In genomic region chr9:119298076-119298853, GRCh38 we compare ENCODE assay signal across 11 cellular contexts.
DNase-seq lines count a peak whose midpoint lies in the region; ATAC-seq and TF ChIP-seq lines count a peak whose summit lies in the region.
"Had no signal": no experiment of that assay in that cellular context is flagged by ENCODE, and none has a peak within 500 bp of the region (broad histone marks: within the 10 kb centered on the region; RNA-seq: fewer than 3 reads in every experiment).

No MANE protein-coding gene starts in this region.

- 0 out of 2 replicates have a peak overlapping the region, but pooled peaks have one; percentile 10 for H3K4me3 ChIP-seq in iPS-18c (ENCODE audit: insufficient read depth, low read depth, low read length)
- no peak overlapping the region for H3K4me3 ChIP-seq in CD8-positive, alpha-beta T cell (ENCODE audit: low read depth, low read length)
- H3K4me3 ChIP-seq: tibial artery had no signal

- H3K9me3 ChIP-seq in iPS-18c (ENCODE audit: control insufficient read depth, insufficient read depth, low read length), result no peaks in the 10 kb centered on the region
- H3K9me3 ChIP-seq in CD8-positive, alpha-beta T cell (ENCODE audit: low read length), result no peaks in the 10 kb centered on the region
- H3K9me3 ChIP-seq: tibial artery had no signal

- H3K36me3 Mint-ChIP-seq in T-helper 2 cell treated with Interferon-gamma antibody and Interleukin-4, amounts not matched to agents 5 μg/mL and 100 μg/mL, for 36 hours (ENCODE audit: low read depth), result no peaks in the 10 kb centered on the region
- H3K36me3 Mint-ChIP-seq in CD8-positive, alpha-beta T cell, result no peaks in the 10 kb centered on the region

- no peak for DNase-seq in NCI-H2081 (lab: John Stamatoyannopoulos, UW)
- DNase-seq in T-helper 2 cell treated with Interferon-gamma antibody and Interleukin-4, amounts not matched to agents 5 μg/mL and 100 μg/mL, for 36 hours (ENCODE audit: low spot score), result no peak
- no peak for DNase-seq in stimulated activated CD8-positive, alpha-beta memory T cell treated with anti-CD3 and anti-CD28 coated beads, Interleukin-4, amount 100 ng/mL, for 48 hours
- no peak for DNase-seq in CD8-positive, alpha-beta T cell
- DNase-seq: left cardiac atrium, T-helper 2 cell, tibial artery had no signal

- no peak for TF ChIP-seq CTCF in CD8-positive, alpha-beta T cell (IDR thresholded peaks at IDR 0.05)

- peak; percentile 92 for ATAC-seq in GM19324 (IDR thresholded peaks at IDR 0.05; ENCODE audit: low FRiP score, unreplicated experiment)
- ATAC-seq in HG02623 (IDR thresholded peaks at IDR 0.05; ENCODE audit: unreplicated experiment), result peak; percentile 89
- ATAC-seq in HG03469 (IDR thresholded peaks at IDR 0.05; ENCODE audit: unreplicated experiment), result peak; percentile 94
- no peak for ATAC-seq in CD8-positive, alpha-beta T cell
- ATAC-seq: left cardiac atrium had no signal

- H3K27ac Mint-ChIP-seq in T-helper 2 cell treated with Interferon-gamma antibody and Interleukin-4, amounts not matched to agents 5 μg/mL and 100 μg/mL, for 36 hours, result no peak overlapping the region
- no peak overlapping the region for H3K27ac Mint-ChIP-seq in CD8-positive, alpha-beta T cell

- CTCF ChIA-PET in CD8-positive, alpha-beta T cell (lab: Charles Lee), result no interaction called here

- POLR2A ChIA-PET in CD8-positive, alpha-beta T cell (lab: Charles Lee), result no interaction called here

- H3K4me1 Mint-ChIP-seq in T-helper 2 cell treated with Interferon-gamma antibody and Interleukin-4, amounts not matched to agents 5 μg/mL and 100 μg/mL, for 36 hours (ENCODE audit: low read depth), result no peaks in the 10 kb centered on the region
- H3K4me1 Mint-ChIP-seq in CD8-positive, alpha-beta T cell (ENCODE audit: low read depth), result no peaks in the 10 kb centered on the region

- H3K4me3 Mint-ChIP-seq in T-helper 2 cell treated with Interferon-gamma antibody and Interleukin-4, amounts not matched to agents 5 μg/mL and 100 μg/mL, for 36 hours, result no peak overlapping the region
- no peak overlapping the region for H3K4me3 Mint-ChIP-seq in CD8-positive, alpha-beta T cell

- H3K4me1 ChIP-seq in CD8-positive, alpha-beta T cell (ENCODE audit: insufficient read depth, low read length), result no peaks in the 10 kb centered on the region
- H3K4me1 ChIP-seq: tibial artery had no signal

- H3K27ac ChIP-seq in CD8-positive, alpha-beta T cell (ENCODE audit: low read depth, low read length), result no peak overlapping the region
- H3K27ac ChIP-seq: tibial artery had no signal

- no peaks in the 10 kb centered on the region for H3K27me3 ChIP-seq in CD8-positive, alpha-beta T cell (ENCODE audit: insufficient read depth, low read length)
- H3K27me3 ChIP-seq: tibial artery had no signal

- intact Hi-C loops in CD8-positive, alpha-beta T cell (cut with DNase I, micrococcal nuclease), result no loop called here

- no peaks in the 10 kb centered on the region for H3K36me3 ChIP-seq in CD8-positive, alpha-beta T cell (ENCODE audit: insufficient read depth, low read length)
- H3K36me3 ChIP-seq: tibial artery had no signal

- H3K27me3 Mint-ChIP-seq in T-helper 2 cell treated with Interferon-gamma antibody and Interleukin-4, amounts not matched to agents 5 μg/mL and 100 μg/mL, for 36 hours (ENCODE audit: low read depth), result no peaks in the 10 kb centered on the region
- H3K27me3 Mint-ChIP-seq in CD8-positive, alpha-beta T cell (ENCODE audit: low read depth), result peaks cover 2% of the 10 kb centered on the region

- H3K9me3 Mint-ChIP-seq in T-helper 2 cell treated with Interferon-gamma antibody and Interleukin-4, amounts not matched to agents 5 μg/mL and 100 μg/mL, for 36 hours, result no peaks in the 10 kb centered on the region
- peaks cover 10% of the 10 kb centered on the region for H3K9me3 Mint-ChIP-seq in CD8-positive, alpha-beta T cell
